In genomic region chr16:56608043-56608875, GRCh38 we compare ENCODE assay signal across 8 cellular contexts. TPM values are rescaled to one million over a fixed set of nuclear protein-coding genes. Genes with fewer than 3 reads are reported as not detected.
DNase-seq lines count a peak whose midpoint lies in the region; ATAC-seq and TF ChIP-seq lines count a peak whose summit lies in the region.

Gene MT2A (plus strand): TSS chr16:56608584. CDS start chr16:56608656, 72 bp downstream.

- no peak within 1 kb of the TSS for H4K12ac ChIP-seq in trophoblast cell (ENCODE audit: low read depth, low read length)

- H3K14ac ChIP-seq in trophoblast cell (ENCODE audit: low read length): peak within 1 kb of the TSS; percentile 65

- ATAC-seq in HG02642 (IDR thresholded peaks at IDR 0.05; ENCODE audit: poor library complexity, unreplicated experiment) (peak; percentile 88), Right ventricle myocardium inferior (peak; percentile 85)

- DNase-seq in GM12865 (ENCODE audit: low read depth): peak; percentile 95
- DNase-seq in NCI-H1105 (lab: John Stamatoyannopoulos, UW): peak; percentile 96
- DNase-seq in SW 1271 (lab: John Stamatoyannopoulos, UW): peak; percentile 82 to 91
- peak; percentile 72 for DNase-seq in activated naive CD8-positive, alpha-beta T cell treated with anti-CD3 and anti-CD28 coated beads, Interleukin-2, amount 50 U/mL, for 16 hours (ENCODE audit: low read depth, low spot score)
- peak; percentile 99 for DNase-seq in Right ventricle myocardium inferior (ENCODE audit: missing footprints)
- peak; percentile 99 for DNase-seq in trophoblast cell
- peak; percentile 90 to 92 for DNase-seq in tibial nerve (ENCODE audit: low spot score in 2 of 2)

- H3K4me3 ChIP-seq in GM12865 (ENCODE audit: low read depth, low read length) (peak within 1 kb of the TSS; percentile 69), trophoblast cell (ENCODE audit: low read depth, low read length) (peak within 1 kb of the TSS; percentile 67), tibial nerve (peak within 1 kb of the TSS; percentile 62 to 69 (median 66))

- no peak within 1 kb of the TSS for H2BK5ac ChIP-seq in trophoblast cell (ENCODE audit: low read depth, low read length, poor library complexity)

- no peak within 1 kb of the TSS for H3K4ac ChIP-seq in trophoblast cell (ENCODE audit: low read depth, low read length)

- peak in 1 of 2 donors; percentile 98 for TF ChIP-seq EP300 in tibial nerve (IDR thresholded peaks at IDR 0.05)

- peak; percentile 86 to 91 for TF ChIP-seq POLR2A in tibial nerve (IDR thresholded peaks at IDR 0.05)

- H2AFZ ChIP-seq in trophoblast cell (ENCODE audit: insufficient read depth, low read length, poor library complexity): peak within 1 kb of the TSS; percentile 69

- peaks cover 3% of the 10 kb centered on the region for H3K27me3 ChIP-seq in trophoblast cell (ENCODE audit: insufficient read depth, low read length)
- H3K27me3 ChIP-seq in tibial nerve: no peaks in the 10 kb centered on the region

- H3K27ac ChIP-seq in trophoblast cell (ENCODE audit: low read depth, low read length): peak within 1 kb of the TSS; percentile 23
- H3K27ac ChIP-seq in tibial nerve: peak within 1 kb of the TSS; percentile 76 to 97 (median 93)

- H2AK5ac ChIP-seq in trophoblast cell (ENCODE audit: low read length): peak within 1 kb of the TSS; percentile 13

- intact Hi-C loops in Right ventricle myocardium inferior (cut with DNase I): loop anchor here (1.0 kb wide), 2 partner anchors 9 to 18 kb away; no protein-coding TSS in a partner anchor

- peak within 1 kb of the TSS; percentile 87 for H4K91ac ChIP-seq in trophoblast cell (ENCODE audit: low read depth, low read length)

- H2BK120ac ChIP-seq in trophoblast cell (ENCODE audit: insufficient read depth, low read length, poor library complexity): peak within 1 kb of the TSS; percentile 50

- peak within 1 kb of the TSS; percentile 77 for H3K4me2 ChIP-seq in trophoblast cell (ENCODE audit: low read length)

- H3K18ac ChIP-seq in trophoblast cell (ENCODE audit: low read length): peak within 1 kb of the TSS; percentile 53

- no CpG with 5 or more reads among the region's 62 CpGs for WGBS in trophoblast cell (ENCODE audit: extremely low coverage, insufficient coverage, insufficient read length)
- WGBS in tibial nerve, 2 donors: 6 to 11% methylated on average over 30 to 42 of the region's 62 CpGs

- no peak for TF ChIP-seq CTCF in GM12865 (IDR thresholded peaks at IDR 0.05; ENCODE audit: insufficient read depth, low read depth, low read length, missing control alignments)
- TF ChIP-seq CTCF in tibial nerve (IDR thresholded peaks at IDR 0.05): peak in 1 of 5 experiments; percentile 45

- H3K79me1 ChIP-seq in trophoblast cell (ENCODE audit: low read length): peaks cover 11% of the 10 kb centered on the region

- H3K36me3 ChIP-seq in trophoblast cell (ENCODE audit: control insufficient read depth in 1 of 2, insufficient read depth in 2 of 2, low read length in 2 of 2) (no peaks in the 10 kb centered on the region), tibial nerve (peaks cover 0 to 5% (median 0%) of the 10 kb centered on the region in 3 donors)

- peaks cover 27 to 31% of the 10 kb centered on the region in 2 experiments for H3K4me1 ChIP-seq in trophoblast cell (ENCODE audit: control insufficient read depth in 1 of 2, insufficient read depth in 2 of 2, low read length in 2 of 2)
- peaks cover 0 to 64% (median 32%) of the 10 kb centered on the region in 4 donors for H3K4me1 ChIP-seq in tibial nerve

- peak within 1 kb of the TSS; percentile 79 for H4K8ac ChIP-seq in trophoblast cell (ENCODE audit: low read depth, low read length)

- H3K9ac ChIP-seq in trophoblast cell (ENCODE audit: low read length): no peak within 1 kb of the TSS

- H3K79me2 ChIP-seq in trophoblast cell (ENCODE audit: control insufficient read depth, insufficient read depth, low read length, poor library complexity): no peaks in the 10 kb centered on the region

- H2BK12ac ChIP-seq in trophoblast cell (ENCODE audit: low read length): peak within 1 kb of the TSS; percentile 62

- H3K23ac ChIP-seq in trophoblast cell (ENCODE audit: low read length): no peak within 1 kb of the TSS

- H3K9me3 ChIP-seq in trophoblast cell (ENCODE audit: insufficient read depth, low read depth, low read length) (no peaks in the 10 kb centered on the region), tibial nerve (no peaks in the 10 kb centered on the region)

RNA-seq across cellular contexts. Expression of gene MT2A, which starts in this region (rescaled TPM):
- 95.2 TPM for total RNA-seq in Right ventricle myocardium inferior
- 236 and 279 TPM in 2 replicates for polyA plus RNA-seq in trophoblast cell (2013)
- 100 to 1,000 TPM; 154 to 612 (median 354) TPM for total RNA-seq in tibial nerve

Comparison
In these comparisons a context has a peak if more than half of its experiments do, and no peak if none do; other contexts are left out.
1. Peak in every context shown above with its lines: DNase-seq, ATAC-seq, H3K4me3 ChIP-seq and H3K27ac ChIP-seq.